In the genomic region with DNA sequence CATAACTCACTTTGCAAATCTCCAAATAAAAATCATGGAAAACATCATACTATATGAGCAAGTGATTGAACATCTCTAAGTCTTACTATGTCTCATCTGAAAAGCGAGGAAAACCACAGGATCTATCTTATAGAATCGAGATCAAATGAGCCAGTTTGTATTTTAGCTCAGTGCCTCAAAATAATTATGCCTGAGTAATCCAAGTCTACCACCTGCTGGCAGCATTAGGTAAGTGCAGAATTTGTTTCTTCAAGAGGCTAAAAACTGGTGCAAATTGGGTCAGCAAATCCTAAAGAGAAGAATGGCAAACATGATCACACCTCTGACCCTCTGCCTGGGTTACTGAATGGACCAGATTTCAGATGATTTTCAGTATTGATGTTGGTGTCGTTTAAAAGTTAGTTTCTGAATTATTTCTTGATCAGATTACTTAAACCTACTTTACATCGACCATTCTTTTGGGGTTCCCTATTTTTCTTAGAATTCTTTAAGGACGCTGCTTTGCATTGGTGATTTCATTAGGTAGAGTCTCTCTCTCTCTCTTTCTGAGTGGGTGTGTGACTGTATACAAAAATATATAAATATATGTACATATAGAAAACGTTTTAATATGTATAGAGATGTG, we compare ENCODE assay signal across 9 cellular contexts. TPM values are rescaled to one million over a fixed set of nuclear protein-coding genes. Genes with fewer than 3 reads are reported as not detected.
DNase-seq lines count a peak whose midpoint lies in the region; ATAC-seq, FAIRE-seq and TF ChIP-seq lines count a peak whose summit lies in the region.
"Had no signal": no experiment of that assay in that cellular context is flagged by ENCODE, and none has a peak within 500 bp of the region (broad histone marks: within the 10 kb centered on the region; RNA-seq: fewer than 3 reads in every experiment).

No MANE protein-coding gene starts in this region.

- H3K9ac ChIP-seq in Loucy (ENCODE audit: low read depth, low read length, poor library complexity, severe bottlenecking) (no peak overlapping the region), kidney (ENCODE audit: low read length in 2 of 2) (no peak overlapping the region)

- H3K4me3 ChIP-seq in Loucy (ENCODE audit: low read length, poor library complexity, severe bottlenecking) (no peak overlapping the region), brain microvascular endothelial cell (ENCODE audit: low read depth, low read length) (no peak overlapping the region), kidney (ENCODE audit: low read length in 2 of 2) (no peak overlapping the region)

- H3K9me3 ChIP-seq in Loucy (ENCODE audit: insufficient read depth, low read depth, low read length): no peaks in the 10 kb centered on the region
- H3K9me3 ChIP-seq in kidney (ENCODE audit: control insufficient read depth in 1 of 2, low read length in 2 of 2): no peaks in the 10 kb centered on the region

- H3K4me1 Mint-ChIP-seq in activated T-cell treated with anti-CD3 and anti-CD28 coated beads, Interleukin-2, amount 50 U/mL, for 24 hours (ENCODE audit: low read depth): peaks cover 2% of the 10 kb centered on the region

- no peaks in the 10 kb centered on the region for H3K36me3 Mint-ChIP-seq in activated T-cell treated with anti-CD3 and anti-CD28 coated beads, Interleukin-2, amount 50 U/mL, for 24 hours (ENCODE audit: low read depth)

- no peaks in the 10 kb centered on the region for H3K4me1 ChIP-seq in Loucy (ENCODE audit: insufficient read depth, low read length, poor library complexity, severe bottlenecking)
- H3K4me1 ChIP-seq in kidney (ENCODE audit: control insufficient read depth in 1 of 2, insufficient read depth in 1 of 2, low read depth in 1 of 2, low read length in 2 of 2): peaks cover 0 to 3% of the 10 kb centered on the region in 2 donors

- no peak overlapping the region for H3K4me3 Mint-ChIP-seq in activated T-cell treated with anti-CD3 and anti-CD28 coated beads, Interleukin-2, amount 50 U/mL, for 24 hours
- H3K4me3 Mint-ChIP-seq: stimulated activated naive CD8-positive, alpha-beta T cell treated with anti-CD3 and anti-CD28 coated beads, Interleukin-15, Interleukin-2, amounts not matched to agents 100 ng/mL and 50 ng/mL, for 24 hours had no signal

- H3K27me3 ChIP-seq in Loucy (ENCODE audit: insufficient read depth, low read length, poor library complexity, severe bottlenecking) (peaks cover 4% of the 10 kb centered on the region), brain microvascular endothelial cell (replicated peaks) (peaks cover 8% of the 10 kb centered on the region)

- FAIRE-seq in kidney (lab: Jason Lieb, UNC): peak; percentile 95

- peak; percentile 12 for DNase-seq in activated T-cell treated with anti-CD3 and anti-CD28 coated beads for 1 hour (ENCODE audit: low read depth)
- no peak for DNase-seq in activated T-cell treated with anti-CD3 and anti-CD28 coated beads, Interleukin-2, amount 50 U/mL, for 24 hours
- peak; percentile 64 for DNase-seq in RPMI7951 (ENCODE audit: low read depth)
- DNase-seq in brain microvascular endothelial cell: peak; percentile 69
- DNase-seq in kidney: no peak
- peak; percentile 26 for DNase-seq in stimulated activated CD8-positive, alpha-beta memory T cell treated with anti-CD3 and anti-CD28 coated beads, Interleukin-12 subunit alpha, Interleukin-12 subunit beta, amount 100 ng/mL, for 1 hour (ENCODE audit: low read depth)

- intact Hi-C loops in kidney (cut with DNase I): loop anchor here (10.0 kb wide), 2 partner anchors 190 to 270 kb away; no protein-coding TSS in a partner anchor

- peaks cover 50% of the 10 kb centered on the region for H3K27me3 Mint-ChIP-seq in activated T-cell treated with anti-CD3 and anti-CD28 coated beads, Interleukin-2, amount 50 U/mL, for 24 hours

- no peaks in the 10 kb centered on the region for H3F3A ChIP-seq in Loucy (ENCODE audit: low read depth)

- ATAC-seq in GM21423 (IDR thresholded peaks at IDR 0.05; ENCODE audit: unreplicated experiment): no peak

- in situ Hi-C loops in brain microvascular endothelial cell (cut with HindIII; ENCODE audit: low pct_ligation_motif_present, low sequenced_read_pairs): no loop called here

- H3K36me3 ChIP-seq in Loucy (ENCODE audit: insufficient read depth, low read length) (no peaks in the 10 kb centered on the region), brain microvascular endothelial cell (replicated peaks) (no peaks in the 10 kb centered on the region), kidney (ENCODE audit: control insufficient read depth in 1 of 2, insufficient read depth in 2 of 2, low read length in 2 of 2) (no peaks in the 10 kb centered on the region)

- 0 out of 2 replicates have a peak overlapping the region, but pooled peaks have one; percentile 25 for H2AFZ ChIP-seq in Loucy (ENCODE audit: low read length)

- H3K27ac Mint-ChIP-seq in activated T-cell treated with anti-CD3 and anti-CD28 coated beads, Interleukin-2, amount 50 U/mL, for 24 hours: no peak overlapping the region
- H3K27ac Mint-ChIP-seq: stimulated activated naive CD8-positive, alpha-beta T cell treated with anti-CD3 and anti-CD28 coated beads, Interleukin-15, Interleukin-2, amounts not matched to agents 100 ng/mL and 50 ng/mL, for 24 hours had no signal

- H3K27ac ChIP-seq in brain microvascular endothelial cell (no peak overlapping the region), kidney (ENCODE audit: low read depth in 2 of 2, low read length in 2 of 2) (no peak overlapping the region)

- H4K20me1 ChIP-seq in Loucy (ENCODE audit: insufficient read depth, low read length, poor library complexity, severe bottlenecking): no peaks in the 10 kb centered on the region

- H3K79me2 ChIP-seq in Loucy (ENCODE audit: insufficient read depth, low read length): no peaks in the 10 kb centered on the region

- no peaks in the 10 kb centered on the region for H3K9me2 ChIP-seq in Loucy (replicated peaks; ENCODE audit: low read depth, low read length)

- no peaks in the 10 kb centered on the region for H3K9me3 Mint-ChIP-seq in activated T-cell treated with anti-CD3 and anti-CD28 coated beads, Interleukin-2, amount 50 U/mL, for 24 hours
- H3K9me3 Mint-ChIP-seq: stimulated activated naive CD8-positive, alpha-beta T cell treated with anti-CD3 and anti-CD28 coated beads, Interleukin-15, Interleukin-2, amounts not matched to agents 100 ng/mL and 50 ng/mL, for 24 hours had no signal

- peak overlapping the region; percentile 41 for H3K4me2 ChIP-seq in Loucy (ENCODE audit: low read depth, low read length, poor library complexity, severe bottlenecking)

- TF ChIP-seq CTCF in Loucy (conservative IDR thresholded peaks at IDR 0.05; ENCODE audit: low read length): peak; percentile 91
- TF ChIP-seq CTCF in brain microvascular endothelial cell (IDR thresholded peaks at IDR 0.05; ENCODE audit: low read depth, low read length, missing control alignments): peak; percentile 82
- peak; percentile 91 for TF ChIP-seq CTCF in kidney (IDR thresholded peaks at IDR 0.05; ENCODE audit: borderline replicate concordance, extremely low read depth, insufficient read depth)

RNA-seq across cellular contexts. Expression of a gene that starts 12.7 kb away (rescaled TPM):
- 13.7 and 15.1 TPM in 2 replicates for total RNA-seq in RPMI7951 (2014; rRNA removed; shearing (Covaris generic))
- 21.5 TPM for total RNA-seq in kidney
- polyA plus RNA-seq in kidney (ENCODE audit: insufficient read depth, low read depth, low replicate concordance): 28.0 TPM

Comparison
In these comparisons a context has a peak if more than half of its experiments do, and no peak if none do; other contexts are left out.
1. DNase-seq: peak in activated T-cell treated with anti-CD3 and anti-CD28 coated beads for 1 hour (single experiment), RPMI7951 (single experiment), brain microvascular endothelial cell (single experiment) and stimulated activated CD8-positive, alpha-beta memory T cell treated with anti-CD3 and anti-CD28 coated beads, Interleukin-12 subunit alpha, Interleukin-12 subunit beta, amount 100 ng/mL, for 1 hour (single experiment); none in activated T-cell treated with anti-CD3 and anti-CD28 coated beads, Interleukin-2, amount 50 U/mL, for 24 hours (single experiment) and kidney (single experiment).
2. Peak in every context shown above with its lines, with median percentiles within 50 percentile points of each other: CTCF ChIP-seq.